ENCODE assay signal across 8 cellular contexts in the genomic region with DNA sequence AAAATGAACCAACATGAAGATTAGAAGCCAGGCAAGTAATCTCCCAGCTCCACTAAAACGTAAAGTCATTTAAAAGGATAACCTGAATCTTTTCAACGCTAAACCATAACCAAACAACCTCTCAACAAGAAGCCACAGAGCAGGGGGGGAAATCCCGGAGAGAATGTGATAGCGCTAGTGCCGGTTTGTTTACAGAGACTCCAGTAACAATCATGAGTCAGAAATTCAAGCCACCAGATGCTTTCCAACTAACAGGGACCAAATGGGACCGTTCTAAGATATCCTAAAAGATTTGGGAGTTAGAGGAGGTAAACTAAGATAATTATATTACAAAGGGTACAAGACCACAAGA. TPM values are rescaled to one million over a fixed set of nuclear protein-coding genes. Genes with fewer than 3 reads are reported as not detected.
DNase-seq lines count a peak whose midpoint lies in the region; ATAC-seq and TF ChIP-seq lines count a peak whose summit lies in the region.

No MANE protein-coding gene starts in this region.

- no peak for TF ChIP-seq POLR2A in body of pancreas (IDR thresholded peaks at IDR 0.05)

- peaks cover 13 to 24% of the 10 kb centered on the region in 2 donors for H3K36me3 Mint-ChIP-seq in CD14-positive monocyte

- TF ChIP-seq CTCF in CD14-positive monocyte (IDR thresholded peaks at IDR 0.05) (no peak), body of pancreas (IDR thresholded peaks at IDR 0.05) (no peak)

- 0 to 1% methylated on average over 6 of the region's 6 CpGs for WGBS in body of pancreas, 2 donors

- H3K27me3 ChIP-seq in body of pancreas, result no peaks in the 10 kb centered on the region

- ATAC-seq in GM21423 (IDR thresholded peaks at IDR 0.05; ENCODE audit: unreplicated experiment) (peak; percentile 25), body of pancreas (peak; percentile 67)

- intact Hi-C loops in CD14-positive monocyte (cut with micrococcal nuclease) (no loop called here), body of pancreas (cut with DNase I) (no loop called here)

- H3K4me1 Mint-ChIP-seq in CD14-positive monocyte, result peaks cover 28% of the 10 kb centered on the region

- peak overlapping the region; percentile 97 to 99 (median 98) for H3K27ac Mint-ChIP-seq in CD14-positive monocyte

- peak overlapping the region; percentile 43 to 80 for H3K4me3 ChIP-seq in body of pancreas

- H3K9me3 Mint-ChIP-seq in CD14-positive monocyte, result no peaks in the 10 kb centered on the region

- H3K36me3 ChIP-seq in body of pancreas (replicated peaks in 1 of 2; ENCODE audit: insufficient read depth in 1 of 2, low read depth in 2 of 2), result no peaks in the 10 kb centered on the region

- H3K9me3 ChIP-seq in body of pancreas, result no peaks in the 10 kb centered on the region

- H3K27ac ChIP-seq in body of pancreas, result peak overlapping the region; percentile 94 to 99 (median 97)

- H3K4me3 Mint-ChIP-seq in CD14-positive monocyte, result peak overlapping the region; percentile 97 to 99

- DNase-seq in CD14-positive monocyte (ENCODE audit: low spot score) (peak; percentile 57), LoVo (ENCODE audit: low spot score) (peak; percentile 60), T-helper 22 cell (ENCODE audit: low read depth) (peak; percentile 71), body of pancreas (peak; percentile 60 to 74 (median 62)), inferior parietal cortex (ENCODE audit: extremely low spot score) (peak; percentile 54), cerebellum (ENCODE audit: low spot score) (no peak)
- peak; percentile 29 to 32 for DNase-seq in stimulated activated CD4-positive, alpha-beta T cell treated with anti-CD3 and anti-CD28 coated beads, Interleukin-1b, Interleukin-23, amount 100 ng/mL, for 1 hour (ENCODE audit: low read depth in 2 of 2)

- H3K27me3 Mint-ChIP-seq in CD14-positive monocyte (ENCODE audit: low read depth in 3 of 3), result peaks cover 0 to 3% (median 0%) of the 10 kb centered on the region in 3 donors

- peaks cover 47% of the 10 kb centered on the region for H3K4me1 ChIP-seq in body of pancreas

RNA-seq across cellular contexts. Expression of a gene that starts 0.8 kb away (rescaled TPM):
- polyA plus RNA-seq in CD14-positive monocyte, result 10 to 100 TPM; 35.5 to 44.6 TPM
- 100 to 1,000 TPM; 123 to 190 TPM for total RNA-seq in body of pancreas
- total RNA-seq in cerebellum, result 108 TPM

RNA-seq across cellular contexts. Expression of a gene that starts 23.4 kb away (rescaled TPM):
- 10 to 100 TPM; 37.4 to 38.2 TPM for polyA plus RNA-seq in CD14-positive monocyte
- total RNA-seq in body of pancreas, result 10 to 100 TPM; 15.6 to 18.5 TPM
- 42.1 TPM for total RNA-seq in cerebellum

RNA-seq across cellular contexts. Expression of a gene that starts 56.3 kb away (rescaled TPM):
- 10 to 100 TPM; 23.6 to 38.1 TPM for polyA plus RNA-seq in CD14-positive monocyte
- 10 to 100 TPM; 21.4 to 23.9 TPM for total RNA-seq in body of pancreas
- 125 TPM for total RNA-seq in cerebellum
